15 cellular contexts compared by ENCODE assay signal in the genomic region with DNA sequence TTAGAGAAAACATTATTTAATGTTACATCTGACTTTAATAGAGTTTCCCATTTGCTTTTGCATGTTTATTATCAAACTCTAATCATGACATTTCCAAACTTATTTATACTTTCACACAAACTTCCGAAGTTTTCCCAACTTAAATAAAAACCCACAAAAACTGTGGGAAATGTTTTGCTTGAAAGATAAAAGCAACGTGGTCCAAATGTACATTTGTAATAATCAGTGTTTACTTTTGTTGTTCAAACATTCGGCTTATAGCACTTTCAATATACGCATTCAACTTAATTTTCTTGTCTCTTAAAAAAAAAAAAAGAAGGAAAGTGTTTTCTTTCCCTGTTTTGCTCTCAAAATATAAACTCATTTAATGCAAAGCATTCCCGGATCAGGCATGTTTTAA. TPM values are rescaled to one million over a fixed set of nuclear protein-coding genes. Genes with fewer than 3 reads are reported as not detected.
DNase-seq lines count a peak whose midpoint lies in the region; ATAC-seq and TF ChIP-seq lines count a peak whose summit lies in the region.
"Had no signal": no experiment of that assay in that cellular context is flagged by ENCODE, and none has a peak within 500 bp of the region (broad histone marks: within the 10 kb centered on the region; RNA-seq: fewer than 3 reads in every experiment).

No MANE protein-coding gene starts in this region.

- peak overlapping the region; percentile 59; the same call in 1 of the 2 replicates for H3K4me3 ChIP-seq in DOHH2 (ENCODE audit: low read length)
- peak overlapping the region; percentile 72 for H3K4me3 ChIP-seq in OCI-LY3 (ENCODE audit: low read length)
- no peak overlapping the region for H3K4me3 ChIP-seq in uterus

- H3K4me1 Mint-ChIP-seq in T-cell, result peaks cover 12 to 18% (median 16%) of the 10 kb centered on the region in 3 donors

- CTCF ChIA-PET in T-cell (lab: Charles Lee), result no interaction called here

- H3K27ac ChIP-seq in DOHH2 (ENCODE audit: low read depth, low read length), result peak overlapping the region; percentile 88
- H3K27ac ChIP-seq in OCI-LY3 (ENCODE audit: low read length), result no peak overlapping the region
- peak overlapping the region; percentile 68 to 85 for H3K27ac ChIP-seq in uterus
- H3K27ac ChIP-seq: RWPE1 had no signal

- TF ChIP-seq CTCF in DOHH2 (IDR thresholded peaks at IDR 0.05; ENCODE audit: low read depth, low read length, poor library complexity, severe bottlenecking) (no peak), OCI-LY3 (IDR thresholded peaks at IDR 0.05; ENCODE audit: low read depth, low read length) (no peak), uterus (IDR thresholded peaks at IDR 0.05) (no peak)

- no peaks in the 10 kb centered on the region for H3K9me2 ChIP-seq in DOHH2 (replicated peaks; ENCODE audit: control insufficient read depth, low read length)

- H3K27ac Mint-ChIP-seq in T-cell, result no peak overlapping the region
- H3K27ac Mint-ChIP-seq: CD4-positive, CD25-positive, alpha-beta regulatory T cell had no signal

- DNase-seq in fibroblast of peridontal ligament (ENCODE audit: extremely low read depth) (peak; percentile 68), uterus (no peak), glomerular visceral epithelial cell (ENCODE audit: extremely low spot score) (no peak), T-cell (no peak)
- no peak for DNase-seq in activated T-cell treated with anti-CD3 and anti-CD28 coated beads, Interleukin-2, amount 50 U/mL, for 1 hour
- DNase-seq: Caco-2; CD4-positive, CD25-positive, alpha-beta regulatory T cell; GOT3; KBM-7; NCI-H1092 treated with DMSO at 0.1 percent for 48 hours; NCI-H2081 treated with DMSO at 0.1 percent for 48 hours; NCI-H510A treated with DMSO at 0.1 percent for 48 hours had no signal

- H3K36me3 Mint-ChIP-seq in T-cell, result no peaks in the 10 kb centered on the region
- H3K36me3 Mint-ChIP-seq: CD4-positive, CD25-positive, alpha-beta regulatory T cell had no signal

- peak overlapping the region; percentile 54; the same call in 1 of the 2 replicates for H3K9ac ChIP-seq in OCI-LY3 (ENCODE audit: low read length)

- H2AFZ ChIP-seq in OCI-LY3 (ENCODE audit: low read depth, low read length), result no peak overlapping the region

- H4K20me1 ChIP-seq in DOHH2 (ENCODE audit: control insufficient read depth, insufficient read depth, low read depth, low read length) (peaks cover 5% of the 10 kb centered on the region; the same call in 1 of the 2 replicates), OCI-LY3 (ENCODE audit: insufficient read depth, low read length) (peaks cover 27% of the 10 kb centered on the region)

- H3F3A ChIP-seq in DOHH2 (ENCODE audit: control insufficient read depth, insufficient read depth), result peaks cover 19% of the 10 kb centered on the region

- ATAC-seq in T-cell (replicated peaks in 1 of 4), result no peak

- H3K9me3 Mint-ChIP-seq in T-cell, result no peaks in the 10 kb centered on the region
- H3K9me3 Mint-ChIP-seq: CD4-positive, CD25-positive, alpha-beta regulatory T cell had no signal

- H3K4me1 ChIP-seq in DOHH2 (ENCODE audit: control insufficient read depth, low read length), result peaks cover 52% of the 10 kb centered on the region
- H3K4me1 ChIP-seq in OCI-LY3 (ENCODE audit: low read length), result peaks cover 43% of the 10 kb centered on the region
- H3K4me1 ChIP-seq in uterus, result no peaks in the 10 kb centered on the region

- POLR2A ChIA-PET in T-cell (lab: Charles Lee), result no interaction called here

- H3K27me3 Mint-ChIP-seq in T-cell, result no peaks in the 10 kb centered on the region
- H3K27me3 Mint-ChIP-seq: CD4-positive, CD25-positive, alpha-beta regulatory T cell had no signal

- intact Hi-C loops in uterus (cut with DNase I; ENCODE audit: low total_unique reads), result no loop called here

- H3K36me3 ChIP-seq in DOHH2 (ENCODE audit: control insufficient read depth, low read length), result no peaks in the 10 kb centered on the region
- H3K36me3 ChIP-seq in OCI-LY3 (replicated peaks; ENCODE audit: low read depth, low read length), result no peaks in the 10 kb centered on the region
- H3K36me3 ChIP-seq in uterus, result no peaks in the 10 kb centered on the region

- H3K4me3 Mint-ChIP-seq in T-cell, result no peak overlapping the region
- H3K4me3 Mint-ChIP-seq: CD4-positive, CD25-positive, alpha-beta regulatory T cell had no signal

- no peaks in the 10 kb centered on the region for H3K27me3 ChIP-seq in DOHH2 (ENCODE audit: control insufficient read depth, low read length)
- no peaks in the 10 kb centered on the region for H3K27me3 ChIP-seq in OCI-LY3 (ENCODE audit: low read depth, low read length)
- H3K27me3 ChIP-seq in uterus, result no peaks in the 10 kb centered on the region

- no peak for TF ChIP-seq POLR2A in uterus (IDR thresholded peaks at IDR 0.05)

- no peaks in the 10 kb centered on the region for H3K9me3 ChIP-seq in DOHH2 (ENCODE audit: control insufficient read depth, insufficient read depth, low read length)
- no peaks in the 10 kb centered on the region for H3K9me3 ChIP-seq in OCI-LY3 (ENCODE audit: insufficient read depth, low read length)
- H3K9me3 ChIP-seq in uterus, result no peaks in the 10 kb centered on the region
- H3K9me3 ChIP-seq: Caco-2 had no signal

- H3K4me2 ChIP-seq in DOHH2 (ENCODE audit: low read length), result peak overlapping the region; percentile 63
- peak overlapping the region; percentile 85 for H3K4me2 ChIP-seq in OCI-LY3 (ENCODE audit: low read length)

- H3K79me2 ChIP-seq in DOHH2 (ENCODE audit: control insufficient read depth, low read length) (peaks cover 49% of the 10 kb centered on the region), OCI-LY3 (ENCODE audit: low read length) (peaks cover 32% of the 10 kb centered on the region)

RNA-seq across cellular contexts. Expression of a gene that starts 51.0 kb away (rescaled TPM):
- total RNA-seq in uterus (10 to 100 TPM in 3 of 4 donors, 1 to 10 TPM in 1; 6.4 to 62.5 (median 28.9) TPM), T-cell (10 to 100 TPM; 19.7 to 24.2 (median 22.3) TPM)

Comparison
In these comparisons a context has a peak if more than half of its experiments do, and no peak if none do; other contexts are left out.
1. H3K4me3 ChIP-seq: peak in DOHH2 (single experiment) and OCI-LY3 (single experiment); none in uterus (0 of 2).